In genomic region chr3:183195266-183195665, GRCh38 we compare ENCODE assay signal across 11 cellular contexts. TPM values are rescaled to one million over a fixed set of nuclear protein-coding genes. Genes with fewer than 3 reads are reported as not detected.
"Had no signal": no experiment of that assay in that cellular context is flagged by ENCODE, and none has a peak within 500 bp of the region (broad histone marks: within the 10 kb centered on the region; RNA-seq: fewer than 3 reads in every experiment).

No MANE protein-coding gene starts in this region.

- H3K9me3 ChIP-seq: HAP-1 had no signal

- H3K4me1 ChIP-seq: HAP-1 had no signal

- H3K36me3 ChIP-seq: HAP-1 had no signal

- FAIRE-seq: H1, H54 had no signal

- H3K4me3 ChIP-seq: GM23248, GM23338, HAP-1 had no signal

- DNase-seq: GM23248, GOT3, H7, H9, HCEC 1CT, HFFc6 had no signal

- ATAC-seq: GM23338, HCT116 had no signal

- H3K27ac ChIP-seq: GM23248 had no signal

RNA-seq across cellular contexts. Expression of gene B3GNT5, which starts 57.8 kb away (rescaled TPM):
- total RNA-seq: HFFc6 had no signal
